Comparison of ENCODE assay signal across 12 cellular contexts in genomic region chr7:17772581-17773288, GRCh38.
DNase-seq lines count a peak whose midpoint lies in the region; ATAC-seq and TF ChIP-seq lines count a peak whose summit lies in the region.
"Had no signal": no experiment of that assay in that cellular context is flagged by ENCODE, and none has a peak within 500 bp of the region (broad histone marks: within the 10 kb centered on the region; RNA-seq: fewer than 3 reads in every experiment).

No MANE protein-coding gene starts in this region.

- H3K9me3 Mint-ChIP-seq in stimulated activated effector memory CD8-positive, alpha-beta T cell treated with anti-CD3 and anti-CD28 coated beads, Interleukin-12 subunit alpha, Interleukin-12 subunit beta, amount 100 ng/mL, for 72 hours: no peaks in the 10 kb centered on the region
- H3K9me3 Mint-ChIP-seq: activated T-cell treated with anti-CD3 and anti-CD28 coated beads, Interleukin-2, amount 50 U/mL, for 4 hours had no signal

- H3K27me3 ChIP-seq in right atrium auricular region (no peaks in the 10 kb centered on the region), left ventricle myocardium inferior (ENCODE audit: low read depth) (no peaks in the 10 kb centered on the region)

- peak; percentile 78 for ATAC-seq in Right ventricle myocardium superior (ENCODE audit: poor library complexity)
- peak; percentile 27 for ATAC-seq in stimulated activated effector memory CD8-positive, alpha-beta T cell treated with anti-CD3 and anti-CD28 coated beads, Interleukin-12 subunit alpha, Interleukin-12 subunit beta, amount 100 ng/mL, for 72 hours
- no peak for ATAC-seq in HG03196 (IDR thresholded peaks at IDR 0.05; ENCODE audit: unreplicated experiment)

- no peaks in the 10 kb centered on the region for H3K9me3 ChIP-seq in right atrium auricular region
- H3K9me3 ChIP-seq in left ventricle myocardium inferior (replicated peaks): no peaks in the 10 kb centered on the region

- H3K4me3 ChIP-seq in right atrium auricular region: no peak overlapping the region
- H3K4me3 ChIP-seq in left ventricle myocardium inferior: no peak overlapping the region

- H3K27ac ChIP-seq in right atrium auricular region: no peak overlapping the region
- peak overlapping the region; percentile 42 for H3K27ac ChIP-seq in left ventricle myocardium inferior (replicated peaks)
- H3K27ac ChIP-seq: WERI-Rb-1 had no signal

- H3K36me3 ChIP-seq in right atrium auricular region (no peaks in the 10 kb centered on the region), left ventricle myocardium inferior (no peaks in the 10 kb centered on the region)
- H3K36me3 ChIP-seq: WERI-Rb-1 had no signal

- DNase-seq in Right ventricle myocardium superior (peak; percentile 33), right atrium auricular region (ENCODE audit: low spot score) (no peak), RPMI7951 (ENCODE audit: low read depth) (peak; percentile 44), left ventricle myocardium inferior (no peak), ACHN (no peak), medulla oblongata (ENCODE audit: extremely low spot score) (no peak)
- DNase-seq in stimulated activated effector memory CD8-positive, alpha-beta T cell treated with anti-CD3 and anti-CD28 coated beads, Interleukin-12 subunit alpha, Interleukin-12 subunit beta, amount 100 ng/mL, for 72 hours (ENCODE audit: low spot score in 2 of 2): no peak
- DNase-seq: activated T-cell treated with anti-CD3 and anti-CD28 coated beads, Interleukin-2, amount 50 U/mL, for 4 hours; NCI-H2171 treated with DMSO at 0.1 percent for 48 hours; stimulated activated CD4-positive, alpha-beta T cell treated with anti-CD3 and anti-CD28 coated beads, Interleukin-15, amount 100 ng/mL, for 24 hours; WERI-Rb-1 had no signal

- peaks cover 19% of the 10 kb centered on the region for H3K4me1 Mint-ChIP-seq in stimulated activated effector memory CD8-positive, alpha-beta T cell treated with anti-CD3 and anti-CD28 coated beads, Interleukin-12 subunit alpha, Interleukin-12 subunit beta, amount 100 ng/mL, for 72 hours

- H3K27ac Mint-ChIP-seq in stimulated activated effector memory CD8-positive, alpha-beta T cell treated with anti-CD3 and anti-CD28 coated beads, Interleukin-12 subunit alpha, Interleukin-12 subunit beta, amount 100 ng/mL, for 72 hours: peak overlapping the region; percentile 27

- in situ Hi-C loops in ACHN (cut with HindIII; ENCODE audit: low pct_ligation_motif_present, low pct_unique_long_range_greater_than_20kb, low sequenced_read_pairs): no loop called here

- intact Hi-C loops in Right ventricle myocardium superior (cut with DNase I) (no loop called here), left ventricle myocardium inferior (cut with micrococcal nuclease) (no loop called here)

- H3K4me1 ChIP-seq in right atrium auricular region: peaks cover 0 to 15% of the 10 kb centered on the region in 2 donors
- H3K4me1 ChIP-seq in left ventricle myocardium inferior: peaks cover 33% of the 10 kb centered on the region

- no peak overlapping the region for H3K4me3 Mint-ChIP-seq in stimulated activated effector memory CD8-positive, alpha-beta T cell treated with anti-CD3 and anti-CD28 coated beads, Interleukin-12 subunit alpha, Interleukin-12 subunit beta, amount 100 ng/mL, for 72 hours
- H3K4me3 Mint-ChIP-seq: activated T-cell treated with anti-CD3 and anti-CD28 coated beads, Interleukin-2, amount 50 U/mL, for 4 hours had no signal

- TF ChIP-seq CTCF in right atrium auricular region (IDR thresholded peaks at IDR 0.05): no peak
- no peak for TF ChIP-seq CTCF in left ventricle myocardium inferior (IDR thresholded peaks at IDR 0.05; ENCODE audit: borderline replicate concordance)

- H3K36me3 Mint-ChIP-seq in stimulated activated effector memory CD8-positive, alpha-beta T cell treated with anti-CD3 and anti-CD28 coated beads, Interleukin-12 subunit alpha, Interleukin-12 subunit beta, amount 100 ng/mL, for 72 hours: no peaks in the 10 kb centered on the region

Comparison
In these comparisons a context has a peak if more than half of its experiments do, and no peak if none do; other contexts are left out.
1. DNase-seq: peak in Right ventricle myocardium superior (single experiment) and RPMI7951 (single experiment); none in right atrium auricular region (single experiment), left ventricle myocardium inferior (single experiment), stimulated activated effector memory CD8-positive, alpha-beta T cell treated with anti-CD3 and anti-CD28 coated beads, Interleukin-12 subunit alpha, Interleukin-12 subunit beta, amount 100 ng/mL, for 72 hours (0 of 2), ACHN (single experiment) and medulla oblongata (single experiment).